In genomic region chr6:136792066-136792944, GRCh38 we compare ENCODE assay signal across 8 cellular contexts. TPM values are rescaled to one million over a fixed set of nuclear protein-coding genes. Genes with fewer than 3 reads are reported as not detected.
DNase-seq lines count a peak whose midpoint lies in the region; ATAC-seq and TF ChIP-seq lines count a peak whose summit lies in the region.

MAP3K5 (minus strand) TSS chr6:136792477; CDS start chr6:136792157, 320 bp downstream.

- peak; percentile 93 for TF ChIP-seq CTCF in Panc1 (IDR thresholded peaks at IDR 0.05)

- H3K27me3 Mint-ChIP-seq in activated T-cell treated with anti-CD3 and anti-CD28 coated beads, Interleukin-2, amount 50 U/mL, for 72 hours (ENCODE audit: low read depth), result no peaks in the 10 kb centered on the region
- no peaks in the 10 kb centered on the region for H3K27me3 Mint-ChIP-seq in natural killer cell treated with Interleukin-12 subunit alpha and Interleukin-12 subunit beta and Interleukin-15 and Interleukin-18, amount 100 ng/mL, for 72 hours

- peak within 1 kb of the TSS; percentile 88 to 96 for H3K4me3 Mint-ChIP-seq in activated T-cell treated with anti-CD3 and anti-CD28 coated beads, Interleukin-2, amount 50 U/mL, for 72 hours
- peak within 1 kb of the TSS; percentile 96 for H3K4me3 Mint-ChIP-seq in natural killer cell treated with Interleukin-12 subunit alpha and Interleukin-12 subunit beta and Interleukin-15 and Interleukin-18, amount 100 ng/mL, for 72 hours

- peaks cover 3 to 8% of the 10 kb centered on the region in 2 donors for H3K36me3 Mint-ChIP-seq in activated T-cell treated with anti-CD3 and anti-CD28 coated beads, Interleukin-2, amount 50 U/mL, for 72 hours (ENCODE audit: insufficient read depth in 2 of 2)
- H3K36me3 Mint-ChIP-seq in natural killer cell treated with Interleukin-12 subunit alpha and Interleukin-12 subunit beta and Interleukin-15 and Interleukin-18, amount 100 ng/mL, for 72 hours, result peaks cover 12% of the 10 kb centered on the region

- peak within 1 kb of the TSS; percentile 74 to 90 for H3K4me3 ChIP-seq in Panc1 (ENCODE audit: low read depth in 2 of 2, low read length in 2 of 2)

- peaks cover 46% of the 10 kb centered on the region for H3K4me1 Mint-ChIP-seq in activated T-cell treated with anti-CD3 and anti-CD28 coated beads, Interleukin-2, amount 50 U/mL, for 72 hours (ENCODE audit: low read depth)
- peaks cover 32 to 39% of the 10 kb centered on the region in 2 donors for H3K4me1 Mint-ChIP-seq in natural killer cell treated with Interleukin-12 subunit alpha and Interleukin-12 subunit beta and Interleukin-15 and Interleukin-18, amount 100 ng/mL, for 72 hours (ENCODE audit: low read depth in 2 of 2)

- peaks cover 23% of the 10 kb centered on the region for H3K4me1 ChIP-seq in Panc1 (ENCODE audit: control insufficient read depth, insufficient read depth, low read length)

- no TSS peak for BruUV-seq in Panc1 (replicated peaks; lab: Mats Ljungman, UMichigan)

- no peaks in the 10 kb centered on the region for H3K9me3 ChIP-seq in Panc1 (ENCODE audit: control insufficient read depth, insufficient read depth, low read depth, low read length)

- POLR2A ChIA-PET in Panc1 (lab: Charles Lee), result interaction anchor here (0.5 to 0.9 kb wide), 6 partner anchors 10 to 225 kb away, joined by 3 to 13 read pairs (median 5); no protein-coding TSS in a partner anchor

- ATAC-seq in GM21528 (IDR thresholded peaks at IDR 0.05; ENCODE audit: low FRiP score, unreplicated experiment) (peak; percentile 68), Panc1 (peak; percentile 91)
- peak; percentile 80 to 82 for ATAC-seq in activated T-cell treated with anti-CD3 and anti-CD28 coated beads, Interleukin-2, amount 50 U/mL, for 72 hours (replicated peaks in 1 of 2)
- peak; percentile 83 to 87 for ATAC-seq in natural killer cell treated with Interleukin-12 subunit alpha and Interleukin-12 subunit beta and Interleukin-15 and Interleukin-18, amount 100 ng/mL, for 72 hours

- in situ Hi-C loops in Panc1 (cut with HindIII; ENCODE audit: low pct_unique_long_range_greater_than_20kb, low sequenced_read_pairs), result no loop called here

- peak within 1 kb of the TSS; percentile 87 for H3K27ac ChIP-seq in Panc1 (ENCODE audit: low read length)

- intact Hi-C loops in Panc1 (cut with micrococcal nuclease; ENCODE audit: unreplicated experiment), result loop anchor here (2.0 kb wide), 1 partner anchor 210 kb away; no protein-coding TSS in a partner anchor

- H3K36me3 ChIP-seq in Panc1 (ENCODE audit: control insufficient read depth, insufficient read depth, low read length), result no peaks in the 10 kb centered on the region; the same call in 1 of the 2 replicates

- DNase-seq in DMS53 treated with DMSO at 0.1 percent for 48 hours (lab: John Stamatoyannopoulos, UW; ENCODE audit: unreplicated experiment) (peak; percentile 56), HuH-7.5 (ENCODE audit: low spot score) (peak; percentile 49), Panc1 (ENCODE audit: low read depth, low spot score) (no peak), fibroblast of gingiva (ENCODE audit: low read depth) (peak; percentile 88)
- peak; percentile 92 to 93 for DNase-seq in activated T-cell treated with anti-CD3 and anti-CD28 coated beads, Interleukin-2, amount 50 U/mL, for 72 hours
- peak; percentile 89 for DNase-seq in natural killer cell treated with Interleukin-12 subunit alpha and Interleukin-12 subunit beta and Interleukin-15 and Interleukin-18, amount 100 ng/mL, for 72 hours (ENCODE audit: low spot score)
- DNase-seq in stimulated activated naive CD4-positive, alpha-beta T cell treated with Interleukin-2 at 50 U/mL for 16 hours (lab: John Stamatoyannopoulos, UW), result peak; percentile 86

- H3K27ac Mint-ChIP-seq in activated T-cell treated with anti-CD3 and anti-CD28 coated beads, Interleukin-2, amount 50 U/mL, for 72 hours, result peak within 1 kb of the TSS; percentile 78
- peak within 1 kb of the TSS; percentile 94 to 96 for H3K27ac Mint-ChIP-seq in natural killer cell treated with Interleukin-12 subunit alpha and Interleukin-12 subunit beta and Interleukin-15 and Interleukin-18, amount 100 ng/mL, for 72 hours

- CTCF ChIA-PET in Panc1 (lab: Charles Lee), result interaction anchor here (0.5 to 2.1 kb wide), 13 partner anchors 9 to 526 kb away, joined by 3 to 114 read pairs (median 4); partner anchors contain the start of gene MAP7

- no peaks in the 10 kb centered on the region for H3K9me3 Mint-ChIP-seq in activated T-cell treated with anti-CD3 and anti-CD28 coated beads, Interleukin-2, amount 50 U/mL, for 72 hours
- H3K9me3 Mint-ChIP-seq in natural killer cell treated with Interleukin-12 subunit alpha and Interleukin-12 subunit beta and Interleukin-15 and Interleukin-18, amount 100 ng/mL, for 72 hours, result no peaks in the 10 kb centered on the region

- no peaks in the 10 kb centered on the region for H3K27me3 ChIP-seq in Panc1 (ENCODE audit: control insufficient read depth, insufficient read depth, low read length)

RNA-seq across cellular contexts. Expression of gene MAP3K5, which starts in this region (rescaled TPM):
- total RNA-seq in Panc1 (2021; ENCODE audit: unreplicated experiment), result 8.1 TPM
- polyA plus RNA-seq in Panc1 (2012; ENCODE audit: insufficient read length), result 4.1 TPM
- 10 to 100 TPM; 12.8 to 18.5 TPM for total RNA-seq in activated T-cell treated with anti-CD3 and anti-CD28 coated beads, Interleukin-2, amount 50 U/mL, for 72 hours
- 10 to 100 TPM; 27.9 to 33.0 TPM for total RNA-seq in natural killer cell treated with Interleukin-12 subunit alpha and Interleukin-12 subunit beta and Interleukin-15 and Interleukin-18, amount 100 ng/mL, for 72 hours
